1 cellular context compared by ENCODE assay signal in genomic region chr7:23597908-23598224, GRCh38.
TF ChIP-seq lines count a peak whose summit lies in the region.

No MANE protein-coding gene starts in this region.

TF ChIP-seq in H1, 55 proteins besides CTCF, POLR2A, EP300 and RAD21 (continued from another document):
- TF ChIP-seq KDM4A (IDR thresholded peaks at IDR 0.05; ENCODE audit: low read depth, low read length, severe bottlenecking) (no peak), SP2 (IDR thresholded peaks at IDR 0.05; ENCODE audit: low read length) (no peak), TCF12 (IDR thresholded peaks at IDR 0.05; ENCODE audit: low read depth, low read length) (no peak)
